In the genomic region with DNA sequence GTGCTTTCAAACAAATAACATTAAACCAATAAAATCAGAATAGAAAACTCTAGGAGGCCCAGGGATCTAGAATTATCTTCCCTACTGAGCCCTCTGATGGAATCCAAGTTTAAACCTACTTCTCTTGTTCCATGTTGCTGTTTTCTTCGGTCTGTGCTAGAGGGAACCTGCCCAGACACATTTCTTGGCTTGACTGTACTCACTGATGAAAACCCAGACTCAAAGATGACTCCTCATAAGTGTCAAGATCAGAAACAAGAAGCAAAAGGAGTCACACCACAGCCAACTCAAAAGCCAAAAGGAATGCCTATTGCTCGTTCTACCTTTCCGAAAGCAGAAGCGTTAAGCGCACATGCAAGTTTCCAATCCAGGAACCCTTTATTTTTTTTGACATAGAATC, we compare ENCODE assay signal across 10 cellular contexts. TPM values are rescaled to one million over a fixed set of nuclear protein-coding genes. Genes with fewer than 3 reads are reported as not detected.
DNase-seq lines count a peak whose midpoint lies in the region; ATAC-seq, FAIRE-seq and TF ChIP-seq lines count a peak whose summit lies in the region.
"Had no signal": no experiment of that assay in that cellular context is flagged by ENCODE, and none has a peak within 500 bp of the region (broad histone marks: within the 10 kb centered on the region; RNA-seq: fewer than 3 reads in every experiment).

No MANE protein-coding gene starts in this region.

- H3K4me1 Mint-ChIP-seq in progenitor cell of endocrine pancreas (ENCODE audit: low read depth) = peaks cover 20% of the 10 kb centered on the region
- peaks cover 4% of the 10 kb centered on the region for H3K4me1 Mint-ChIP-seq in neural progenitor cell

- H3K9me2 ChIP-seq in PC-3 (replicated peaks; ENCODE audit: low read length) = no peaks in the 10 kb centered on the region

- H3K27ac ChIP-seq in C4-2B (peak overlapping the region; percentile 91), PC-3 (ENCODE audit: low read length) (peak overlapping the region; percentile 72), neural progenitor cell (no peak overlapping the region)

- CTCF ChIA-PET in PC-3 (lab: Charles Lee) = interaction anchor here (0.7 to 1.6 kb wide), 2 partner anchors 22 to 43 kb away, joined by 3 to 5 read pairs; no protein-coding TSS in a partner anchor

- H3K27me3 Mint-ChIP-seq in progenitor cell of endocrine pancreas (no peaks in the 10 kb centered on the region), neural progenitor cell (ENCODE audit: insufficient read depth, low read depth) (no peaks in the 10 kb centered on the region)
- H3K27me3 Mint-ChIP-seq: activated B cell treated with CpG ODN at 0.5 μM for 24 hours had no signal

- no peak for TF ChIP-seq POLR2A in H54 (IDR thresholded peaks at IDR 0.05; ENCODE audit: low read depth, low read length)

- H3K27me3 ChIP-seq in PC-3 (ENCODE audit: low read length) = no peaks in the 10 kb centered on the region
- no peaks in the 10 kb centered on the region for H3K27me3 ChIP-seq in neural progenitor cell

- intact Hi-C loops in PC-3 (cut with micrococcal nuclease) = no loop called here

- peaks cover 20% of the 10 kb centered on the region for H3K4me1 ChIP-seq in PC-3 (ENCODE audit: insufficient read depth, low read length)
- H3K4me1 ChIP-seq in neural progenitor cell = no peaks in the 10 kb centered on the region

- H3K4me3 Mint-ChIP-seq in progenitor cell of endocrine pancreas (ENCODE audit: low read depth) (no peak overlapping the region), neural progenitor cell (no peak overlapping the region)
- H3K4me3 Mint-ChIP-seq: activated B cell treated with CpG ODN at 0.5 μM for 24 hours had no signal

- FAIRE-seq in H54 (lab: Jason Lieb, UNC) = no peak

- H3K9me3 Mint-ChIP-seq in progenitor cell of endocrine pancreas (ENCODE audit: low read depth) (peaks cover 6% of the 10 kb centered on the region), neural progenitor cell (peaks cover 15% of the 10 kb centered on the region)

- H3K79me2 ChIP-seq in PC-3 (ENCODE audit: low read length) (peaks cover 44% of the 10 kb centered on the region), neural progenitor cell (ENCODE audit: low read depth) (peaks cover 43% of the 10 kb centered on the region)

- H3K9ac ChIP-seq in PC-3 (ENCODE audit: low read length) = no peak overlapping the region
- H3K9ac ChIP-seq in neural progenitor cell = no peak overlapping the region

- no peak for DNase-seq in PC-3
- DNase-seq in progenitor cell of endocrine pancreas (ENCODE audit: low spot score, unreplicated experiment) = no peak
- no peak for DNase-seq in neural progenitor cell (ENCODE audit: low spot score)
- no peak for DNase-seq in NCI-H748 treated with DMSO at 0.1 percent for 48 hours (lab: John Stamatoyannopoulos, UW)
- DNase-seq in H54 (ENCODE audit: insufficient read length, low spot score) = no peak
- DNase-seq: activated B cell treated with CpG ODN at 0.5 μM for 24 hours, hippocampal formation had no signal

- H4K20me1 ChIP-seq in PC-3 (ENCODE audit: low read length) (no peaks in the 10 kb centered on the region), neural progenitor cell (ENCODE audit: low read depth) (no peaks in the 10 kb centered on the region)

- H2AFZ ChIP-seq in PC-3 (ENCODE audit: low read length) = no peak overlapping the region
- no peak overlapping the region for H2AFZ ChIP-seq in neural progenitor cell (replicated peaks)

- no peaks in the 10 kb centered on the region for H3F3A ChIP-seq in PC-3 (ENCODE audit: low read length, unreplicated experiment)
- H3F3A ChIP-seq in neural progenitor cell (ENCODE audit: low read depth) = peaks cover 3% of the 10 kb centered on the region

- H3K9me3 ChIP-seq in PC-3 (ENCODE audit: low read length) (no peaks in the 10 kb centered on the region), neural progenitor cell (ENCODE audit: low read depth) (no peaks in the 10 kb centered on the region)

- BruUV-seq in PC-3 (replicated peaks; lab: Mats Ljungman, UMichigan) = no TSS peak

- TF ChIP-seq CTCF in C4-2B (conservative IDR thresholded peaks at IDR 0.05) = no peak
- no peak for TF ChIP-seq CTCF in PC-3 (conservative IDR thresholded peaks at IDR 0.05; ENCODE audit: low read depth, low read length)
- TF ChIP-seq CTCF in progenitor cell of endocrine pancreas (IDR thresholded peaks at IDR 0.05; ENCODE audit: unreplicated experiment) = no peak
- no peak for TF ChIP-seq CTCF in neural progenitor cell (IDR thresholded peaks at IDR 0.05)

- POLR2A ChIA-PET in PC-3 (lab: Charles Lee; ENCODE audit: unreplicated experiment) = no interaction called here

- H3K4me3 ChIP-seq in PC-3 (ENCODE audit: low read length) (no peak overlapping the region), neural progenitor cell (no peak overlapping the region)

- H3K36me3 ChIP-seq in PC-3 (ENCODE audit: low read depth, low read length) = peaks cover 9% of the 10 kb centered on the region
- H3K36me3 ChIP-seq in neural progenitor cell = no peaks in the 10 kb centered on the region

- H3K36me3 Mint-ChIP-seq in progenitor cell of endocrine pancreas (ENCODE audit: insufficient read depth) (peaks cover 18% of the 10 kb centered on the region), neural progenitor cell (peaks cover 23% of the 10 kb centered on the region)

- H3K27ac Mint-ChIP-seq in progenitor cell of endocrine pancreas = peak overlapping the region; percentile 94
- no peak overlapping the region for H3K27ac Mint-ChIP-seq in neural progenitor cell
- H3K27ac Mint-ChIP-seq: activated B cell treated with CpG ODN at 0.5 μM for 24 hours had no signal

- ATAC-seq in PC-3 = peak; percentile 5
- ATAC-seq in esophagus mucosa = peak; percentile 79
- ATAC-seq in GM19467 (IDR thresholded peaks at IDR 0.05; ENCODE audit: unreplicated experiment) = no peak

- H3K4me2 ChIP-seq in PC-3 (ENCODE audit: low read length) (peak overlapping the region; percentile 53), neural progenitor cell (no peak overlapping the region)

RNA-seq across cellular contexts. Expression of a gene that starts 31.6 kb away (rescaled TPM):
- 84.7 and 95.6 TPM in 2 replicates for total RNA-seq in PC-3 (2014; rRNA removed)
- 59.8 TPM for total RNA-seq in esophagus mucosa
- total RNA-seq in progenitor cell of endocrine pancreas = 140 TPM in 2 replicates
- total RNA-seq in neural progenitor cell (ENCODE audit: low replicate concordance) = 33.0 and 96.9 TPM in 2 replicates
